Comparison of ENCODE assay signal across 8 cellular contexts in genomic region chr14:24441485-24441884, GRCh38. TPM values are rescaled to one million over a fixed set of nuclear protein-coding genes. Genes with fewer than 3 reads are reported as not detected.
A peak's percentile ranks its signal among the peaks of the same experiment; 100 is the strongest.
DNase-seq lines count a peak whose midpoint lies in the region; ATAC-seq, FAIRE-seq and TF ChIP-seq lines count a peak whose summit lies in the region.

No MANE protein-coding gene starts in this region.

- no peak for TF ChIP-seq POLR2A in IMR-90 (IDR thresholded peaks at IDR 0.05; ENCODE audit: low read depth, low read length)

- H3K4me3 ChIP-seq in ACC112 (ENCODE audit: low read depth, low read length) (peak overlapping the region; percentile 88), IMR-90 (ENCODE audit: insufficient read depth, low read depth, low read length) (peak overlapping the region; percentile 54), bronchial epithelial cell (ENCODE audit: low read depth, low read length) (peak overlapping the region; percentile 77), muscle layer of colon (ENCODE audit: low read depth in 1 of 2, low read length in 2 of 2) (peak overlapping the region in 1 of 2 donors; percentile 94)

- CTCF ChIA-PET in IMR-90 (lab: Yijun Ruan, JAX): interaction anchor here (1.0 to 2.0 kb wide), 4 partner anchors 10 to 109 kb away, joined by 3 to 12 read pairs (median 6); no protein-coding TSS in a partner anchor

- H2AFZ ChIP-seq in ACC112 (ENCODE audit: low read length, unreplicated experiment) (no peak overlapping the region), IMR-90 (replicated peaks; ENCODE audit: low read length, poor library complexity) (no peak overlapping the region)

- peak overlapping the region; percentile 92 for H3K4me2 ChIP-seq in IMR-90 (ENCODE audit: low read depth, low read length)

- peak overlapping the region; percentile 93 for H3K56ac ChIP-seq in IMR-90 (ENCODE audit: extremely low read depth, insufficient read depth, low read length)

- no peak overlapping the region; the same call in 1 of the 2 replicates for H4K5ac ChIP-seq in IMR-90 (ENCODE audit: low read depth, low read length)

- peak overlapping the region; percentile 93 to 95 for H4K8ac ChIP-seq in IMR-90 (ENCODE audit: low read depth in 2 of 2, low read length in 2 of 2)

- H3K27me3 ChIP-seq in ACC112 (ENCODE audit: insufficient read depth, low read length): no peaks in the 10 kb centered on the region
- no peaks in the 10 kb centered on the region for H3K27me3 ChIP-seq in IMR-90 (ENCODE audit: control insufficient read depth, insufficient read depth, low read length)
- no peaks in the 10 kb centered on the region for H3K27me3 ChIP-seq in bronchial epithelial cell (ENCODE audit: control insufficient read depth, insufficient read depth, low read length)
- no peaks in the 10 kb centered on the region for H3K27me3 ChIP-seq in muscle layer of colon (ENCODE audit: control insufficient read depth in 1 of 2, insufficient read depth in 2 of 2, low read length in 2 of 2)

- H3K14ac ChIP-seq in IMR-90 (replicated peaks; ENCODE audit: low read depth, low read length): peak overlapping the region; percentile 91; the same call in 1 of the 2 replicates

- peak overlapping the region; percentile 82 for H2AK9ac ChIP-seq in IMR-90 (replicated peaks; ENCODE audit: low read depth, low read length, poor library complexity)

- H2BK120ac ChIP-seq in IMR-90 (ENCODE audit: low read depth, low read length): no peak overlapping the region

- dilution Hi-C loops in IMR-90 (cut with HindIII; ENCODE audit: low sequenced_read_pairs, unreplicated experiment): no loop called here

- no peak for FAIRE-seq in bronchial epithelial cell (lab: Jason Lieb, UNC)

- H3K4ac ChIP-seq in IMR-90 (ENCODE audit: low read depth, low read length): no peak overlapping the region

- intact Hi-C loops in IMR-90 (cut with micrococcal nuclease): no loop called here

- no peak overlapping the region for H2BK15ac ChIP-seq in IMR-90 (ENCODE audit: low read depth, low read length)

- no peak overlapping the region for H3K18ac ChIP-seq in IMR-90 (ENCODE audit: low read depth, low read length)

- in situ Hi-C loops in IMR-90 (cut with MboI; ENCODE audit: low sequenced_read_pairs): loop anchor here (25.0 kb wide), 1 partner anchor 1129 kb away; the partner anchor contains the start of genes BCL2L2, PABPN1 and PPP1R3E

- ATAC-seq in IMR-90 (ENCODE audit: low read depth) (no peak), GM21786 (IDR thresholded peaks at IDR 0.05; ENCODE audit: unreplicated experiment) (no peak)

- no peak overlapping the region for H3K23ac ChIP-seq in IMR-90 (ENCODE audit: low read depth, low read length)

- H3K4me1 ChIP-seq in ACC112 (ENCODE audit: control insufficient read depth, insufficient read depth, low read length, unreplicated experiment) (peaks cover 18% of the 10 kb centered on the region), IMR-90 (ENCODE audit: control insufficient read depth, insufficient read depth, low read length) (peaks cover 2% of the 10 kb centered on the region), muscle layer of colon (ENCODE audit: insufficient read depth, low read length) (peaks cover 37% of the 10 kb centered on the region)

- peak overlapping the region; percentile 74; the same call in 1 of the 2 replicates for H4K91ac ChIP-seq in IMR-90 (ENCODE audit: insufficient read depth, low read depth, low read length)

- H3K9ac ChIP-seq in IMR-90 (ENCODE audit: low read depth, low read length) (peak overlapping the region; percentile 87; the same call in 1 of the 2 replicates), muscle layer of colon (ENCODE audit: low read length) (peak overlapping the region; percentile 88)

- peaks cover 10% of the 10 kb centered on the region for H4K20me1 ChIP-seq in IMR-90 (ENCODE audit: insufficient read depth, low read length)

- no CpG with 5 or more reads among the region's 5 CpGs for WGBS in IMR-90 (ENCODE audit: extremely low coverage in 2 of 2, insufficient read length in 1 of 2), 2 experiments

- no peak for TF ChIP-seq RAD21 in IMR-90 (IDR thresholded peaks at IDR 0.05; ENCODE audit: low read length)

- no peaks in the 10 kb centered on the region for H3K9me1 ChIP-seq in IMR-90 (ENCODE audit: insufficient read depth, low read length)

- H3K79me2 ChIP-seq in ACC112 (ENCODE audit: control insufficient read depth, insufficient read depth, low read length, unreplicated experiment): peaks cover 14% of the 10 kb centered on the region

- H3K79me1 ChIP-seq in IMR-90 (ENCODE audit: low read depth in 1 of 2, low read length in 2 of 2): peaks cover 14 to 39% of the 10 kb centered on the region in 2 experiments; a peak in 3 of 4 replicates

- peaks cover 18% of the 10 kb centered on the region for H3K36me3 ChIP-seq in ACC112 (ENCODE audit: insufficient read depth, low read length)
- H3K36me3 ChIP-seq in IMR-90 (ENCODE audit: control insufficient read depth, insufficient read depth, low read length): peaks cover 36% of the 10 kb centered on the region
- H3K36me3 ChIP-seq in bronchial epithelial cell (ENCODE audit: control insufficient read depth, insufficient read depth, low read length): peaks cover 31% of the 10 kb centered on the region
- H3K36me3 ChIP-seq in muscle layer of colon (ENCODE audit: insufficient read depth, low read length): peaks cover 45% of the 10 kb centered on the region

- TF ChIP-seq CTCF in IMR-90 (conservative IDR thresholded peaks at IDR 0.05; ENCODE audit: low read depth, low read length): no peak
- no peak for TF ChIP-seq CTCF in bronchial epithelial cell (IDR thresholded peaks at IDR 0.05; ENCODE audit: insufficient read depth, low read length, severe bottlenecking)

- H3K27ac ChIP-seq in ACC112 (ENCODE audit: low read depth, low read length): peak overlapping the region; percentile 99
- peak overlapping the region; percentile 84; the same call in 1 of the 2 replicates for H3K27ac ChIP-seq in IMR-90 (ENCODE audit: insufficient read depth, low read length)
- H3K27ac ChIP-seq in muscle layer of colon (ENCODE audit: low read depth, low read length): peak overlapping the region; percentile 82

- peak overlapping the region; percentile 45 for H2AK5ac ChIP-seq in IMR-90 (ENCODE audit: low read depth, low read length)

- H3K9me3 ChIP-seq in IMR-90 (ENCODE audit: control insufficient read depth, insufficient read depth, low read length) (no peaks in the 10 kb centered on the region), muscle layer of colon (ENCODE audit: low read length) (no peaks in the 10 kb centered on the region)

- TSS peak; percentile 52 for BruUV-seq in IMR-90 (replicated peaks; lab: Mats Ljungman, UMichigan)

- no peak overlapping the region for H2BK20ac ChIP-seq in IMR-90 (ENCODE audit: low read depth, low read length)

- peak overlapping the region; percentile 53 for H2BK5ac ChIP-seq in IMR-90 (ENCODE audit: low read depth, low read length, poor library complexity, severe bottlenecking)

- POLR2A ChIA-PET in IMR-90 (lab: Charles Lee; ENCODE audit: unreplicated experiment): interaction anchor here (0.8 to 0.9 kb wide), 2 partner anchors 11 to 75 kb away, joined by 3 to 5 read pairs; partner anchors contain the start of genes CBLN3 and KHNYN

- no peak for DNase-seq in IMR-90
- no peak for DNase-seq in bronchial epithelial cell (ENCODE audit: low read depth)
- no peak for DNase-seq in cerebellar nuclear complex (lab: John Stamatoyannopoulos, UW)
- DNase-seq in HK-2 (ENCODE audit: unreplicated experiment): no peak
- no peak for DNase-seq in 8988T

TF ChIP-seq in IMR-90, 13 proteins besides CTCF, POLR2A, EP300 and RAD21:
- TF ChIP-seq BHLHE40 (IDR thresholded peaks at IDR 0.05; ENCODE audit: low read depth, low read length) (no peak), NFE2L2 (IDR thresholded peaks at IDR 0.05; ENCODE audit: low read depth, low read length) (no peak)

RNA-seq across cellular contexts. Expression of gene SDR39U1, which starts 1.1 kb away (rescaled TPM):
- 5.0 and 7.5 TPM in 2 replicates for total RNA-seq in IMR-90 (2012; rRNA removed)
- 46.3 and 50.4 TPM in 2 replicates for polyA plus RNA-seq in IMR-90 (2012; rRNA removed)
- 32.8 and 36.4 TPM in 2 replicates for polyA plus RNA-seq in IMR-90 (2012; cell fraction: cytosol; rRNA removed)
- polyA plus RNA-seq in IMR-90 (2012; cell fraction: nucleus; rRNA removed; ENCODE audit: low replicate concordance): 229 and 384 TPM in 2 replicates
- total RNA-seq in bronchial epithelial cell: 6.5 and 8.2 TPM in 2 replicates

RNA-seq across cellular contexts. Expression of gene KHNYN, which starts 11.7 kb away (rescaled TPM):
- total RNA-seq in IMR-90 (2012; rRNA removed) (22.8 and 24.4 TPM in 2 replicates), bronchial epithelial cell (128 and 167 TPM in 2 replicates)
- 16.1 and 18.9 TPM in 2 replicates for polyA plus RNA-seq in IMR-90 (2012; rRNA removed)
- polyA plus RNA-seq in IMR-90 (2012; cell fraction: cytosol; rRNA removed): 9.2 and 9.4 TPM in 2 replicates
- polyA plus RNA-seq in IMR-90 (2012; cell fraction: nucleus; rRNA removed; ENCODE audit: low replicate concordance): 44.0 and 53.0 TPM in 2 replicates

RNA-seq across cellular contexts. Expression of gene CBLN3, which starts 12.0 kb away (rescaled TPM):
- total RNA-seq in IMR-90 (2012; rRNA removed) (0.56 and 0.72 TPM in 2 replicates), bronchial epithelial cell (0.38 and 0.53 TPM in 2 replicates)
- 3.9 and 4.5 TPM in 2 replicates for polyA plus RNA-seq in IMR-90 (2012; rRNA removed)
- polyA plus RNA-seq in IMR-90 (2012; cell fraction: cytosol; rRNA removed): 2.7 and 2.9 TPM in 2 replicates
- polyA plus RNA-seq in IMR-90 (2012; cell fraction: nucleus; rRNA removed; ENCODE audit: low replicate concordance): 27.9 and 42.0 TPM in 2 replicates

RNA-seq across cellular contexts. Expression of gene NYNRIN, which starts 42.7 kb away (rescaled TPM):
- 1.7 and 2.2 TPM in 2 replicates for total RNA-seq in IMR-90 (2012; rRNA removed)
- polyA plus RNA-seq in IMR-90 (2012; rRNA removed): 5.3 and 5.4 TPM in 2 replicates
- polyA plus RNA-seq in IMR-90 (2012; cell fraction: cytosol; rRNA removed): 2.7 and 4.6 TPM in 2 replicates
- 10.7 and 11.1 TPM in 2 replicates for polyA plus RNA-seq in IMR-90 (2012; cell fraction: nucleus; rRNA removed; ENCODE audit: low replicate concordance)
- total RNA-seq in bronchial epithelial cell: 2.0 and 2.6 TPM in 2 replicates
